Comparison of ENCODE assay signal across 13 cellular contexts in the genomic region with DNA sequence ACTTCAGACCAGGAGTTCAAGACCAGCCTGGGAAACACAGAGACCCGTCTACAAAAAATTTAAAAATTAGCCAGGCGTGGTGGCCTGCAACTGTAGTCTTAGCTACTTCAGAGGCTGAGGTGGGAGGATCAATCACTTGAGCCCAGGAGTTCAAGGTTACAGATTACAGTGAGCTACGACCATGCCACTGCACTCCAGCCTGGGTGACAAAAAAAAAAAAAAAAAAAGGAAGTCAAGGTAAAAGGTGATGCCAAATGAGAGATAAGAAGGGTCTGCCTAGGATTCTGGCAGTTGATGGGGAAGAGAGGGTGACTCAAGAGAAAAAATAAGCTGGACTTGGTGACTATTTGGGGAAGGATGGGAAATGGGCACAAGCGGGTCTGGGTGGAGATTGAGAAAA. TPM values are rescaled to one million over a fixed set of nuclear protein-coding genes. Genes with fewer than 3 reads are reported as not detected.
DNase-seq lines count a peak whose midpoint lies in the region; ATAC-seq, FAIRE-seq and TF ChIP-seq lines count a peak whose summit lies in the region.
"Had no signal": no experiment of that assay in that cellular context is flagged by ENCODE, and none has a peak within 500 bp of the region (broad histone marks: within the 10 kb centered on the region; RNA-seq: fewer than 3 reads in every experiment).

No MANE protein-coding gene starts in this region.

- TF ChIP-seq EP300 in transverse colon (IDR thresholded peaks at IDR 0.05; ENCODE audit: low read depth): no peak

- in situ Hi-C loops in mammary epithelial cell (cut with MboI; ENCODE audit: low sequenced_read_pairs in 2 of 2) (loop anchor here (5.0 to 25.0 kb wide), 2 partner anchors 65 to 415 kb away; a partner anchor contains a TSS), transverse colon (cut with MboI; ENCODE audit: low pct_ligation_motif_present in 1 of 4, low pct_unique_long_range_greater_than_20kb in 1 of 4, low sequenced_read_pairs in 3 of 4) (loop anchor here in 3 of 4 donors (10.0 to 25.0 kb wide), 3 partner anchors 57 to 140 kb away; a partner anchor contains a TSS)

- H3K4me1 Mint-ChIP-seq in MCF 10A (ENCODE audit: insufficient read depth, unreplicated experiment): peaks cover 54% of the 10 kb centered on the region
- peaks cover 62% of the 10 kb centered on the region for H3K4me1 Mint-ChIP-seq in activated CD4-positive, alpha-beta memory T cell treated with anti-CD3 and anti-CD28 coated beads, Interleukin-2, amount 10 ng/mL, durations not matched to agents 7 days and 5 days
- H3K4me1 Mint-ChIP-seq in chondrocyte (ENCODE audit: low read depth): peaks cover 34% of the 10 kb centered on the region

- H4K20me1 ChIP-seq in mammary epithelial cell (ENCODE audit: insufficient read depth, low read length): no peaks in the 10 kb centered on the region

- intact Hi-C loops in MCF 10A (cut with micrococcal nuclease): loop anchor here (1.0 to 5.0 kb wide), 3 partner anchors 32 to 225 kb away; no protein-coding TSS in a partner anchor
- intact Hi-C loops in mammary epithelial cell (cut with micrococcal nuclease): loop anchor here (10.0 kb wide), 1 partner anchor 437 kb away; a partner anchor contains a TSS
- intact Hi-C loops in lower lobe of right lung (cut with DNase I): loop anchor here (5.0 kb wide), 1 partner anchor 70 kb away; no protein-coding TSS in a partner anchor
- intact Hi-C loops in transverse colon (cut with DNase I; ENCODE audit: low total_unique reads): loop anchor here (2.0 to 5.0 kb wide), 2 partner anchors 71 to 145 kb away; a partner anchor contains a TSS

- peaks cover 71% of the 10 kb centered on the region for H3K79me2 ChIP-seq in mammary epithelial cell (ENCODE audit: insufficient read depth, low read length)

- no peak overlapping the region for H3K4me2 ChIP-seq in mammary epithelial cell (ENCODE audit: insufficient read depth, low read depth, low read length)

- POLR2A ChIA-PET in MCF 10A (lab: Yijun Ruan, JAX): interaction anchor here (0.5 to 8.0 kb wide), 9 partner anchors 12 to 151 kb away, joined by 3 to 231 read pairs (median 7); a partner anchor contains a TSS
- POLR2A ChIA-PET in activated CD4-positive, alpha-beta memory T cell treated with anti-CD3 and anti-CD28 coated beads, Interleukin-2, amount 10 ng/mL, durations not matched to agents 7 days and 5 days (lab: Charles Lee): interaction anchor here (0.6 to 6.1 kb wide), 7 partner anchors 9 to 145 kb away, joined by 3 to 48 read pairs (median 19); a partner anchor contains a TSS

- dilution Hi-C loops in mammary epithelial cell (cut with HindIII; ENCODE audit: low sequenced_read_pairs): loop anchor here (10.0 kb wide), 3 partner anchors 47 to 287 kb away; no protein-coding TSS in a partner anchor

- H3K27ac Mint-ChIP-seq in MCF 10A (ENCODE audit: low read depth, unreplicated experiment): peak overlapping the region; percentile 84
- peak overlapping the region; percentile 58 for H3K27ac Mint-ChIP-seq in activated CD4-positive, alpha-beta memory T cell treated with anti-CD3 and anti-CD28 coated beads, Interleukin-2, amount 10 ng/mL, durations not matched to agents 7 days and 5 days
- no peak overlapping the region for H3K27ac Mint-ChIP-seq in chondrocyte (ENCODE audit: unreplicated experiment)

- H3K9me3 ChIP-seq in mammary epithelial cell (replicated peaks; ENCODE audit: insufficient read depth, low read length) (no peaks in the 10 kb centered on the region), lower lobe of right lung (no peaks in the 10 kb centered on the region), transverse colon (no peaks in the 10 kb centered on the region)
- H3K9me3 ChIP-seq: colonic mucosa had no signal

- H3K36me3 Mint-ChIP-seq in MCF 10A (ENCODE audit: insufficient read depth, unreplicated experiment): no peaks in the 10 kb centered on the region
- H3K36me3 Mint-ChIP-seq in activated CD4-positive, alpha-beta memory T cell treated with anti-CD3 and anti-CD28 coated beads, Interleukin-2, amount 10 ng/mL, durations not matched to agents 7 days and 5 days (ENCODE audit: low read depth): peaks cover 3% of the 10 kb centered on the region
- no peaks in the 10 kb centered on the region for H3K36me3 Mint-ChIP-seq in chondrocyte (ENCODE audit: low read depth)

- 93% methylated on average over 4 of the region's 4 CpGs for WGBS in mammary epithelial cell (ENCODE audit: low coverage, missing lambda C conversion rate)
- 85 to 100% methylated on average over 1 to 4 of the region's 4 CpGs for WGBS in transverse colon (ENCODE audit: low coverage in 1 of 2), 2 donors

- no peak overlapping the region for H2AFZ ChIP-seq in mammary epithelial cell (ENCODE audit: low read depth, low read length)

- H3K27ac ChIP-seq in mammary epithelial cell (ENCODE audit: insufficient read depth, low read depth, low read length): no peak overlapping the region
- H3K27ac ChIP-seq in lower lobe of right lung: peak overlapping the region; percentile 86
- H3K27ac ChIP-seq in transverse colon: peak overlapping the region; percentile 78 to 89 (median 82)
- H3K27ac ChIP-seq: colonic mucosa had no signal

- H3K36me3 ChIP-seq in mammary epithelial cell (ENCODE audit: insufficient read depth, low read length) (no peaks in the 10 kb centered on the region), lower lobe of right lung (no peaks in the 10 kb centered on the region), transverse colon (no peaks in the 10 kb centered on the region)
- H3K36me3 ChIP-seq: colonic mucosa had no signal

- TF ChIP-seq CTCF in MCF 10A (IDR thresholded peaks at IDR 0.05; ENCODE audit: unreplicated experiment): no peak
- no peak for TF ChIP-seq CTCF in mammary epithelial cell (conservative IDR thresholded peaks at IDR 0.05 in 1 of 2, IDR thresholded peaks at IDR 0.05 in 1 of 2; ENCODE audit: extremely low read depth in 1 of 2, insufficient read depth in 1 of 2, low read depth in 1 of 2, low read length in 2 of 2)
- no peak for TF ChIP-seq CTCF in lower lobe of right lung (IDR thresholded peaks at IDR 0.05)
- TF ChIP-seq CTCF in transverse colon (IDR thresholded peaks at IDR 0.05): no peak
- TF ChIP-seq CTCF in chondrocyte (IDR thresholded peaks at IDR 0.05): no peak

- H3K9me3 Mint-ChIP-seq in MCF 10A (ENCODE audit: unreplicated experiment): no peaks in the 10 kb centered on the region
- no peaks in the 10 kb centered on the region for H3K9me3 Mint-ChIP-seq in activated CD4-positive, alpha-beta memory T cell treated with anti-CD3 and anti-CD28 coated beads, Interleukin-2, amount 10 ng/mL, durations not matched to agents 7 days and 5 days
- no peaks in the 10 kb centered on the region for H3K9me3 Mint-ChIP-seq in chondrocyte (ENCODE audit: low read depth)

- H3K27me3 ChIP-seq in mammary epithelial cell (ENCODE audit: insufficient read depth, low read length) (no peaks in the 10 kb centered on the region), lower lobe of right lung (ENCODE audit: low read depth) (no peaks in the 10 kb centered on the region), transverse colon (no peaks in the 10 kb centered on the region)
- H3K27me3 ChIP-seq: colonic mucosa, hepatocyte had no signal

- no peak for ATAC-seq in lower lobe of right lung

- CTCF ChIA-PET in MCF 10A (lab: Yijun Ruan, JAX): interaction anchor here (0.6 to 14.7 kb wide), 19 partner anchors 10 to 436 kb away, joined by 3 to 287 read pairs (median 5); a partner anchor contains a TSS
- CTCF ChIA-PET in mammary epithelial cell (lab: Charles Lee; ENCODE audit: low non-redundant PET): interaction anchor here (2.0 kb wide), 1 partner anchor 72 kb away, joined by 15 read pairs; no protein-coding TSS in a partner anchor
- CTCF ChIA-PET in activated CD4-positive, alpha-beta memory T cell treated with anti-CD3 and anti-CD28 coated beads, Interleukin-2, amount 10 ng/mL, durations not matched to agents 7 days and 5 days (lab: Charles Lee): interaction anchor here (0.6 to 11.3 kb wide), 18 partner anchors 9 to 760 kb away, joined by 3 to 286 read pairs (median 7); a partner anchor contains a TSS

- H3K9ac ChIP-seq in mammary epithelial cell (ENCODE audit: insufficient read depth, low read length): no peak overlapping the region

- no peak for FAIRE-seq in urothelium cell line (lab: Jason Lieb, UNC)

- TF ChIP-seq POLR2A in transverse colon (IDR thresholded peaks at IDR 0.05): no peak

- no peak for DNase-seq in MCF 10A (ENCODE audit: unreplicated experiment)
- DNase-seq in mammary epithelial cell: no peak
- DNase-seq in activated CD4-positive, alpha-beta memory T cell treated with anti-CD3 and anti-CD28 coated beads, Interleukin-2, amount 10 ng/mL, durations not matched to agents 7 days and 5 days: no peak
- DNase-seq in lower lobe of right lung: no peak
- DNase-seq in transverse colon: no peak
- DNase-seq in NCI-H2107 treated with DMSO at 0.1 percent for 48 hours (lab: John Stamatoyannopoulos, UW; ENCODE audit: unreplicated experiment): no peak
- no peak for DNase-seq in urothelium cell line (ENCODE audit: low spot score)
- no peak for DNase-seq in chondrocyte (ENCODE audit: low spot score)
- DNase-seq: colonic mucosa; MV-4-11; NCI-H226; stimulated activated CD4-positive, alpha-beta T cell treated with anti-CD3 and anti-CD28 coated beads, Interleukin-12 subunit alpha, Interleukin-12 subunit beta, amount 100 ng/mL, for 4 hours had no signal

- H3K4me3 ChIP-seq in mammary epithelial cell (replicated peaks in 1 of 3; ENCODE audit: insufficient read depth in 1 of 3, low read depth in 2 of 3, low read length in 3 of 3): no peak overlapping the region
- no peak overlapping the region for H3K4me3 ChIP-seq in lower lobe of right lung
- H3K4me3 ChIP-seq in transverse colon: no peak overlapping the region
- H3K4me3 ChIP-seq: colonic mucosa, hepatocyte had no signal

- peaks cover 74% of the 10 kb centered on the region for H3K4me1 ChIP-seq in mammary epithelial cell (ENCODE audit: insufficient read depth, low read length)
- H3K4me1 ChIP-seq in lower lobe of right lung: peaks cover 58% of the 10 kb centered on the region
- H3K4me1 ChIP-seq in transverse colon: peaks cover 14 to 32% (median 23%) of the 10 kb centered on the region in 4 donors

- no TSS peak for BruUV-seq in MCF 10A (replicated peaks; lab: Mats Ljungman, UMichigan)
- no TSS peak for BruUV-seq in mammary epithelial cell (replicated peaks; lab: Mats Ljungman, UMichigan)

- no peaks in the 10 kb centered on the region for H3K27me3 Mint-ChIP-seq in MCF 10A (ENCODE audit: insufficient read depth, unreplicated experiment)
- no peaks in the 10 kb centered on the region for H3K27me3 Mint-ChIP-seq in activated CD4-positive, alpha-beta memory T cell treated with anti-CD3 and anti-CD28 coated beads, Interleukin-2, amount 10 ng/mL, durations not matched to agents 7 days and 5 days
- no peaks in the 10 kb centered on the region for H3K27me3 Mint-ChIP-seq in chondrocyte (ENCODE audit: low read depth)

- H3K4me3 Mint-ChIP-seq in MCF 10A (ENCODE audit: unreplicated experiment) (no peak overlapping the region), chondrocyte (ENCODE audit: unreplicated experiment) (no peak overlapping the region)
- H3K4me3 Mint-ChIP-seq in activated CD4-positive, alpha-beta memory T cell treated with anti-CD3 and anti-CD28 coated beads, Interleukin-2, amount 10 ng/mL, durations not matched to agents 7 days and 5 days: no peak overlapping the region

RNA-seq across cellular contexts. Expression of a gene that starts 32.5 kb away (rescaled TPM):
- 24.0 and 24.8 TPM in 2 replicates for total RNA-seq in MCF 10A (2022)
- 100 to 1,000 TPM in 1 of 2 donors, 10 to 100 TPM in 1; 62.3 to 102 TPM for total RNA-seq in mammary epithelial cell
- 17.8 TPM for polyA plus RNA-seq in mammary epithelial cell
- polyA minus RNA-seq in mammary epithelial cell: 131 TPM
- 100 to 1,000 TPM in 1 of 2 experiments, 10 to 100 TPM in 1; 92.6 to 100 TPM for total RNA-seq in activated CD4-positive, alpha-beta memory T cell treated with anti-CD3 and anti-CD28 coated beads, Interleukin-2, amount 10 ng/mL, durations not matched to agents 7 days and 5 days
- 59.5 TPM for total RNA-seq in lower lobe of right lung
- total RNA-seq in transverse colon: 100 to 1,000 TPM; 112 to 191 (median 136) TPM
- total RNA-seq in chondrocyte: 24.4 to 30.0 TPM (median 26.1 TPM) in 3 replicates
